In genomic region chr11:74980627-74981026, GRCh38 we compare ENCODE assay signal across 1 cellular context.
TF ChIP-seq lines count a peak whose summit lies in the region.

No MANE protein-coding gene starts in this region.

TF ChIP-seq in HepG2, 621 proteins besides CTCF, POLR2A, EP300 and RAD21:
- TF ChIP-seq ZNF644 (CRISPR knock-in tag; IDR thresholded peaks at IDR 0.05; ENCODE audit: low read depth), result no peak
- no peak for TF ChIP-seq SRY (CRISPR knock-in tag; IDR thresholded peaks at IDR 0.05)
- no peak for TF ChIP-seq ZBTB21 (CRISPR knock-in tag; IDR thresholded peaks at IDR 0.05)
- TF ChIP-seq CENPBD1 (CRISPR knock-in tag; IDR thresholded peaks at IDR 0.05; ENCODE audit: borderline replicate concordance, low read depth), result no peak
- no peak for TF ChIP-seq RFXAP (CRISPR knock-in tag; IDR thresholded peaks at IDR 0.05; ENCODE audit: borderline replicate concordance)
- TF ChIP-seq ZNF329 (CRISPR knock-in tag; IDR thresholded peaks at IDR 0.05; ENCODE audit: low read depth), result no peak
- TF ChIP-seq SNRNP70 (IDR thresholded peaks at IDR 0.05; ENCODE audit: low read depth, low read length), result no peak
- no peak for TF ChIP-seq FOXK1 (CRISPR knock-in tag; IDR thresholded peaks at IDR 0.05; ENCODE audit: borderline replicate concordance, low read depth)
- no peak for TF ChIP-seq ATF6 (CRISPR knock-in tag; conservative IDR thresholded peaks at IDR 0.05)
- no peak for TF ChIP-seq ARID3A (IDR thresholded peaks at IDR 0.05; ENCODE audit: low read depth, low read length)
- TF ChIP-seq ARNT (IDR thresholded peaks at IDR 0.05), result no peak
